Comparison of ENCODE assay signal across 14 cellular contexts in the genomic region with DNA sequence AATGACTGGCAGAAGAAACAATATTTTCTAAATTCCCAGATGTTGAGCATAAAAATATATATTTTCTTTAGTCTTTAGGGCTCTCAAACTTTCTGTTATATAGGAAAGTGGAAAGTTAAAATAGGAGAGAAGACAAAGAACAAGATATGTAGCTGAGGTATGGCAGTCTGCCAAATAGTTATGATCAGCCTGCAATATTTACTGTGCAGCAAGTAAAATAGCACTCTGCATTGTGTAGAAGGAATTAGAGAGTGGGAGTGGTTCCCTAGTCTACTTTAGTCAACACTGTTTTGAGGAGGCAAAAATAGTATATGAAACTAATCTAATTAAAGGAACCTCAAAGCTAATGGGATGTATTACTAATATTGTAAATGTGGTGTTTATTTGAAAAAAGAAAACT.
A peak's percentile ranks its signal among the peaks of the same experiment; 100 is the strongest.
DNase-seq lines count a peak whose midpoint lies in the region; ATAC-seq lines count a peak whose summit lies in the region.
"Had no signal": no experiment of that assay in that cellular context is flagged by ENCODE, and none has a peak within 500 bp of the region (broad histone marks: within the 10 kb centered on the region; RNA-seq: fewer than 3 reads in every experiment).

No MANE protein-coding gene starts in this region.

- H3K4me3 Mint-ChIP-seq in activated T-helper 17 cell treated with anti-CD3 and anti-CD28 coated beads, Interleukin-2, amount 50 U/mL, for 72 hours = no peak overlapping the region
- H3K4me3 Mint-ChIP-seq: activated naive CD8-positive, alpha-beta T cell treated with anti-CD3 and anti-CD28 coated beads for 36 hours; dendritic cell treated with granulocyte-macrophage colony-stimulating factor and Interleukin-4, amounts not matched to agents 40 ng/mL and 50 ng/mL, for 4 days had no signal

- no peaks in the 10 kb centered on the region for H3K9me3 Mint-ChIP-seq in activated T-helper 17 cell treated with anti-CD3 and anti-CD28 coated beads, Interleukin-2, amount 50 U/mL, for 72 hours
- H3K9me3 Mint-ChIP-seq: dendritic cell treated with granulocyte-macrophage colony-stimulating factor and Interleukin-4, amounts not matched to agents 40 ng/mL and 50 ng/mL, for 4 days had no signal

- H3K36me3 Mint-ChIP-seq in activated T-helper 17 cell treated with anti-CD3 and anti-CD28 coated beads, Interleukin-2, amount 50 U/mL, for 72 hours (ENCODE audit: low read depth) = no peaks in the 10 kb centered on the region
- H3K36me3 Mint-ChIP-seq: activated naive CD8-positive, alpha-beta T cell treated with anti-CD3 and anti-CD28 coated beads for 36 hours had no signal

- peaks cover 4% of the 10 kb centered on the region for H3K27me3 Mint-ChIP-seq in activated T-helper 17 cell treated with anti-CD3 and anti-CD28 coated beads, Interleukin-2, amount 50 U/mL, for 72 hours
- H3K27me3 Mint-ChIP-seq: activated naive CD8-positive, alpha-beta T cell treated with anti-CD3 and anti-CD28 coated beads for 36 hours; dendritic cell treated with granulocyte-macrophage colony-stimulating factor and Interleukin-4, amounts not matched to agents 40 ng/mL and 50 ng/mL, for 4 days had no signal

- DNase-seq in HCEC 1CT = peak; percentile 21
- peak; percentile 63 for DNase-seq in NCI-H1436 (lab: John Stamatoyannopoulos, UW)
- peak; percentile 73 for DNase-seq in amniotic epithelial cell (ENCODE audit: low read depth)
- peak; percentile 59 for DNase-seq in iris pigment epithelial cell (ENCODE audit: low read depth)
- no peak for DNase-seq in NCI-H1048 (lab: John Stamatoyannopoulos, UW)
- no peak for DNase-seq in NCI-H2227 (lab: John Stamatoyannopoulos, UW; ENCODE audit: unreplicated experiment)
- DNase-seq: activated naive CD8-positive, alpha-beta T cell treated with anti-CD3 and anti-CD28 coated beads for 36 hours; foreskin fibroblast; GDM1; MG63; NK-92 treated with Interleukin-12 subunit alpha and Interleukin-12 subunit beta, amount 100 ng/mL, for 24 hours; posterior cingulate gyrus had no signal

- no peaks in the 10 kb centered on the region for H3K4me1 Mint-ChIP-seq in activated T-helper 17 cell treated with anti-CD3 and anti-CD28 coated beads, Interleukin-2, amount 50 U/mL, for 72 hours
- H3K4me1 Mint-ChIP-seq: activated naive CD8-positive, alpha-beta T cell treated with anti-CD3 and anti-CD28 coated beads for 36 hours had no signal

- ATAC-seq in activated T-helper 17 cell treated with anti-CD3 and anti-CD28 coated beads, Interleukin-2, amount 50 U/mL, for 72 hours (replicated peaks) = no peak

- no peak overlapping the region for H3K27ac Mint-ChIP-seq in activated T-helper 17 cell treated with anti-CD3 and anti-CD28 coated beads, Interleukin-2, amount 50 U/mL, for 72 hours
- H3K27ac Mint-ChIP-seq: activated naive CD8-positive, alpha-beta T cell treated with anti-CD3 and anti-CD28 coated beads for 36 hours; dendritic cell treated with granulocyte-macrophage colony-stimulating factor and Interleukin-4, amounts not matched to agents 40 ng/mL and 50 ng/mL, for 4 days had no signal

Comparison
In these comparisons a context has a peak if more than half of its experiments do, and no peak if none do; other contexts are left out.
1. DNase-seq: peak in HCEC 1CT (single experiment), NCI-H1436 (single experiment), amniotic epithelial cell (single experiment) and iris pigment epithelial cell (single experiment); none in NCI-H1048 (single experiment) and NCI-H2227 (single experiment).